In the genomic region with DNA sequence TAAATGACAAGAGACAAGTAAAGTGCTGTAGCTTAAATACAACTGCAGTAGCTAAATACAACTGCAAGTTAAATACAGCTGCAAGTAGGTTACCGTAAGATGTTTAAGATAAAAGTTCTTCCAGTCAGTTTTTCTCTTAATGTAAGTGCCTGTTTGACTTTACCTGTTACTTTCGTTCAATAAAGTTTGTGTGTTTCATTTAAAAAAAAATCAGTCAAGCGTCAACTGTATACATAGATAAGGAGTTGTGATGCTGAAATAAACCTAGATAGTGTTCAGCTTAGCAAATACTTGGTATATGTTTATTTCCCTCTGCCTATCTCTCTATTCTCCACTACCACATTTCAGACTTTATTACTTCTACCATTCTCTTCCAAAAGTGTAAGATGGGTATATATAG, we compare ENCODE assay signal across 32 cellular contexts.
"Had no signal": no experiment of that assay in that cellular context is flagged by ENCODE, and none has a peak within 500 bp of the region (broad histone marks: within the 10 kb centered on the region; RNA-seq: fewer than 3 reads in every experiment).

No MANE protein-coding gene starts in this region.

- ATAC-seq: activated naive CD4-positive, alpha-beta T cell treated with anti-CD3 and anti-CD28 coated beads, Interleukin-2, amount 50 U/mL, for 72 hours; activated naive CD8-positive, alpha-beta T cell treated with anti-CD3 and anti-CD28 coated beads, Interleukin-2, amount 50 U/mL, for 24 hours; activated T-cell treated with anti-CD3 and anti-CD28 coated beads, Interleukin-2, amount 50 U/mL, for 4 hours; activated T-cell treated with anti-CD3 and anti-CD28 coated beads, Interleukin-2, amount 50 U/mL, for 72 hours; activated T-helper 17 cell treated with anti-CD3 and anti-CD28 coated beads, Interleukin-2, amount 50 U/mL, for 72 hours; body of pancreas had no signal

- DNase-seq: activated effector memory CD4-positive, alpha-beta T cell treated with anti-CD3 and anti-CD28 coated beads, Interleukin-2, amount 50 U/mL, for 16 hours; activated effector memory CD4-positive, alpha-beta T cell treated with Interleukin-2 at 50 U/mL for 16 hours; activated gamma-delta T cell; activated gamma-delta T cell treated with Interleukin-2 at 50 U/mL for 16 hours; activated naive CD4-positive, alpha-beta T cell; activated naive CD4-positive, alpha-beta T cell treated with anti-CD3 and anti-CD28 coated beads for 36 hours; activated naive CD4-positive, alpha-beta T cell treated with anti-CD3 and anti-CD28 coated beads, Interleukin-2, amount 10 ng/mL, durations not matched to agents 7 days and 5 days; activated naive CD4-positive, alpha-beta T cell treated with anti-CD3 and anti-CD28 coated beads, Interleukin-2, amount 50 U/mL, for 16 hours; activated naive CD4-positive, alpha-beta T cell treated with Interleukin-2 at 50 U/mL for 16 hours; activated naive CD8-positive, alpha-beta T cell treated with anti-CD3 and anti-CD28 coated beads for 36 hours; activated naive CD8-positive, alpha-beta T cell treated with anti-CD3 and anti-CD28 coated beads, Interleukin-2, amount 10 ng/mL, durations not matched to agents 7 days and 5 days; activated naive CD8-positive, alpha-beta T cell treated with anti-CD3 and anti-CD28 coated beads, Interleukin-2, amount 50 U/mL, for 24 hours; activated T-cell treated with anti-CD3 and anti-CD28 coated beads, Interleukin-2, amount 50 U/mL, for 4 hours; activated T-cell treated with anti-CD3 and anti-CD28 coated beads, Interleukin-2, amount 50 U/mL, for 48 hours; activated T-cell treated with anti-CD3 and anti-CD28 coated beads, Interleukin-2, amount 50 U/mL, for 72 hours; adrenal gland; amniotic stem cell; amygdala; anterior cingulate cortex; aorta; body of pancreas; brain microvascular endothelial cell; caudate nucleus; central memory CD4-positive, alpha-beta T cell; cerebellar nuclear complex had no signal

- H3K27ac ChIP-seq: adrenal gland, ascending aorta, body of pancreas, brain microvascular endothelial cell, breast epithelium, cardiac muscle cell had no signal

- H3K36me3 ChIP-seq: adrenal gland, ascending aorta, brain microvascular endothelial cell, breast epithelium, cardiac muscle cell had no signal

- H3K9me3 ChIP-seq: adrenal gland, ascending aorta, body of pancreas, breast epithelium had no signal

- FAIRE-seq: astrocyte, bronchial epithelial cell had no signal

- H3K4me3 ChIP-seq: adrenal gland, ascending aorta, body of pancreas, breast epithelium, cardiac muscle cell had no signal

- H3K4me1 ChIP-seq: adrenal gland, ascending aorta, body of pancreas, breast epithelium had no signal

- H3K27me3 ChIP-seq: adrenal gland, ascending aorta, body of pancreas, brain microvascular endothelial cell, cardiac muscle cell had no signal
